ENCODE assay signal across 8 cellular contexts in genomic region chr1:156160744-156161181, GRCh38. TPM values are rescaled to one million over a fixed set of nuclear protein-coding genes. Genes with fewer than 3 reads are reported as not detected.
DNase-seq lines count a peak whose midpoint lies in the region; ATAC-seq and TF ChIP-seq lines count a peak whose summit lies in the region.

No MANE protein-coding gene starts in this region.

- H3K4me3 Mint-ChIP-seq in activated naive CD8-positive, alpha-beta T cell treated with anti-CD3 and anti-CD28 coated beads, Interleukin-2, amount 10 ng/mL, durations not matched to agents 7 days and 5 days = peak overlapping the region; percentile 59

- intact Hi-C loops in left ventricle myocardium inferior (cut with micrococcal nuclease) = no loop called here

- peaks cover 4% of the 10 kb centered on the region for H3K27me3 Mint-ChIP-seq in activated naive CD8-positive, alpha-beta T cell treated with anti-CD3 and anti-CD28 coated beads, Interleukin-2, amount 10 ng/mL, durations not matched to agents 7 days and 5 days

- DNase-seq in EL = peak; percentile 81
- peak; percentile 86 for DNase-seq in SK-N-DZ (ENCODE audit: low spot score)
- DNase-seq in activated naive CD8-positive, alpha-beta T cell treated with anti-CD3 and anti-CD28 coated beads, Interleukin-2, amount 10 ng/mL, durations not matched to agents 7 days and 5 days = peak; percentile 56
- peak; percentile 90 for DNase-seq in left ventricle myocardium inferior
- DNase-seq in pulmonary artery endothelial cell (ENCODE audit: low read depth, low spot score) = peak; percentile 40
- peak; percentile 76 to 92 for DNase-seq in upper lobe of left lung

- H3K4me3 ChIP-seq in left ventricle myocardium inferior (peak overlapping the region; percentile 71), upper lobe of left lung (peak overlapping the region in 3 of 4 donors; percentile 35 to 50 (median 50))

- peak overlapping the region; percentile 40 for H3K27ac Mint-ChIP-seq in activated naive CD8-positive, alpha-beta T cell treated with anti-CD3 and anti-CD28 coated beads, Interleukin-2, amount 10 ng/mL, durations not matched to agents 7 days and 5 days

- peak; percentile 77 for ATAC-seq in activated naive CD8-positive, alpha-beta T cell treated with anti-CD3 and anti-CD28 coated beads, Interleukin-2, amount 10 ng/mL, durations not matched to agents 7 days and 5 days (ENCODE audit: low read depth)
- peak in 1 of 2 donors; percentile 75 for ATAC-seq in upper lobe of left lung (ENCODE audit: low FRiP score in 2 of 2)
- no peak for ATAC-seq in GM19351 (IDR thresholded peaks at IDR 0.05; ENCODE audit: unreplicated experiment)
- ATAC-seq in HG03280 (IDR thresholded peaks at IDR 0.05; ENCODE audit: unreplicated experiment) = no peak

- H3K9me3 Mint-ChIP-seq in activated naive CD8-positive, alpha-beta T cell treated with anti-CD3 and anti-CD28 coated beads, Interleukin-2, amount 10 ng/mL, durations not matched to agents 7 days and 5 days = no peaks in the 10 kb centered on the region

- H3K27me3 ChIP-seq in left ventricle myocardium inferior (ENCODE audit: low read depth) = no peaks in the 10 kb centered on the region
- H3K27me3 ChIP-seq in upper lobe of left lung = no peaks in the 10 kb centered on the region

- TF ChIP-seq CTCF in left ventricle myocardium inferior (IDR thresholded peaks at IDR 0.05; ENCODE audit: borderline replicate concordance) (no peak), upper lobe of left lung (IDR thresholded peaks at IDR 0.05) (no peak)

- peaks cover 16% of the 10 kb centered on the region for H3K36me3 Mint-ChIP-seq in activated naive CD8-positive, alpha-beta T cell treated with anti-CD3 and anti-CD28 coated beads, Interleukin-2, amount 10 ng/mL, durations not matched to agents 7 days and 5 days

- TF ChIP-seq EP300 in upper lobe of left lung (IDR thresholded peaks at IDR 0.05) = no peak

- POLR2A ChIA-PET in activated naive CD8-positive, alpha-beta T cell treated with anti-CD3 and anti-CD28 coated beads, Interleukin-2, amount 10 ng/mL, durations not matched to agents 7 days and 5 days (lab: Charles Lee) = interaction anchor here (0.7 to 2.4 kb wide), 5 partner anchors 12 to 33 kb away, joined by 3 to 7 read pairs (median 4); partner anchors contain the start of gene SLC25A44

- peak overlapping the region; percentile 88 for H3K27ac ChIP-seq in left ventricle myocardium inferior (replicated peaks)
- H3K27ac ChIP-seq in upper lobe of left lung = peak overlapping the region; percentile 8 to 79 (median 72)

- no peaks in the 10 kb centered on the region for H3K36me3 ChIP-seq in left ventricle myocardium inferior
- peaks cover 0 to 10% (median 0%) of the 10 kb centered on the region in 4 donors for H3K36me3 ChIP-seq in upper lobe of left lung

- no peaks in the 10 kb centered on the region for H3K9me3 ChIP-seq in left ventricle myocardium inferior (replicated peaks)
- no peaks in the 10 kb centered on the region for H3K9me3 ChIP-seq in upper lobe of left lung

- H3K4me1 Mint-ChIP-seq in activated naive CD8-positive, alpha-beta T cell treated with anti-CD3 and anti-CD28 coated beads, Interleukin-2, amount 10 ng/mL, durations not matched to agents 7 days and 5 days = peaks cover 28% of the 10 kb centered on the region

- 9 to 22% methylated on average over 12 to 15 of the region's 23 CpGs for WGBS in upper lobe of left lung, 2 donors

- H3K4me1 ChIP-seq in left ventricle myocardium inferior (peaks cover 34% of the 10 kb centered on the region), upper lobe of left lung (peaks cover 7 to 23% (median 16%) of the 10 kb centered on the region in 4 donors)

- no peak for TF ChIP-seq POLR2A in upper lobe of left lung (IDR thresholded peaks at IDR 0.05)

RNA-seq across cellular contexts. Expression of gene SEMA4A, which starts 7.4 kb away (rescaled TPM):
- 1.8 and 2.0 TPM in 2 replicates for polyA plus RNA-seq in SK-N-DZ (2014; cell fraction: cytosol; rRNA removed)
- 4.1 and 5.1 TPM in 2 replicates for polyA plus RNA-seq in SK-N-DZ (2014; cell fraction: nucleus; rRNA removed)
- total RNA-seq in activated naive CD8-positive, alpha-beta T cell treated with anti-CD3 and anti-CD28 coated beads, Interleukin-2, amount 10 ng/mL, durations not matched to agents 7 days and 5 days = 10 to 100 TPM in 1 of 2 experiments, 1 to 10 TPM in 1; 9.8 to 10.2 TPM
- total RNA-seq in left ventricle myocardium inferior (1.0 TPM), pulmonary artery endothelial cell (0.42 and 0.59 TPM in 2 replicates), upper lobe of left lung (10 to 100 TPM; 28.9 to 65.9 (median 33.5) TPM)

RNA-seq across cellular contexts. Expression of gene SLC25A44, which starts 33.1 kb away (rescaled TPM):
- 16.7 and 16.9 TPM in 2 replicates for polyA plus RNA-seq in SK-N-DZ (2014; cell fraction: cytosol; rRNA removed)
- 9.0 and 15.9 TPM in 2 replicates for polyA plus RNA-seq in SK-N-DZ (2014; cell fraction: nucleus; rRNA removed)
- total RNA-seq in activated naive CD8-positive, alpha-beta T cell treated with anti-CD3 and anti-CD28 coated beads, Interleukin-2, amount 10 ng/mL, durations not matched to agents 7 days and 5 days = 10 to 100 TPM; 30.9 to 35.3 TPM
- total RNA-seq in left ventricle myocardium inferior = 14.4 TPM
- 12.8 and 15.0 TPM in 2 replicates for total RNA-seq in pulmonary artery endothelial cell
- total RNA-seq in upper lobe of left lung = 10 to 100 TPM; 11.0 to 27.4 (median 21.1) TPM

RNA-seq across cellular contexts. Expression of gene LMNA, which starts 46.3 kb away (rescaled TPM):
- 18.7 and 26.6 TPM in 2 replicates for polyA plus RNA-seq in SK-N-DZ (2014; cell fraction: cytosol; rRNA removed)
- polyA plus RNA-seq in SK-N-DZ (2014; cell fraction: nucleus; rRNA removed) = 41.9 and 45.0 TPM in 2 replicates
- 10 to 100 TPM; 11.7 to 13.0 TPM for total RNA-seq in activated naive CD8-positive, alpha-beta T cell treated with anti-CD3 and anti-CD28 coated beads, Interleukin-2, amount 10 ng/mL, durations not matched to agents 7 days and 5 days
- 236 TPM for total RNA-seq in left ventricle myocardium inferior
- total RNA-seq in pulmonary artery endothelial cell = 942 and 1,011 TPM in 2 replicates
- total RNA-seq in upper lobe of left lung = 1,000 to 10,000 TPM in 1 of 6 donors, 100 to 1,000 TPM in 5; 156 to 1,281 (median 388) TPM

RNA-seq across cellular contexts. Expression of gene PMF1, which starts 52.0 kb away (rescaled TPM):
- 180 and 248 TPM in 2 replicates for polyA plus RNA-seq in SK-N-DZ (2014; cell fraction: cytosol; rRNA removed)
- polyA plus RNA-seq in SK-N-DZ (2014; cell fraction: nucleus; rRNA removed) = 96.3 and 121 TPM in 2 replicates
- 10 to 100 TPM; 66.2 to 71.2 TPM for total RNA-seq in activated naive CD8-positive, alpha-beta T cell treated with anti-CD3 and anti-CD28 coated beads, Interleukin-2, amount 10 ng/mL, durations not matched to agents 7 days and 5 days
- total RNA-seq in left ventricle myocardium inferior (55.8 TPM), pulmonary artery endothelial cell (48.9 and 54.3 TPM in 2 replicates), upper lobe of left lung (10 to 100 TPM; 46.1 to 88.2 (median 66.6) TPM)

Comparison
In these comparisons a context has a peak if more than half of its experiments do, and no peak if none do; other contexts are left out.
1. DNase-seq: peak in every context shown above with its lines; median percentile 90 in left ventricle myocardium inferior; 86 in SK-N-DZ; 84 in upper lobe of left lung; 81 in EL; 56 in activated naive CD8-positive, alpha-beta T cell treated with anti-CD3 and anti-CD28 coated beads, Interleukin-2, amount 10 ng/mL, durations not matched to agents 7 days and 5 days; 40 in pulmonary artery endothelial cell.
2. RNA of gene LMNA, which starts 46.3 kb away (total RNA-seq): 942 to 1,011 TPM in pulmonary artery endothelial cell, 156 to 1,281 TPM in upper lobe of left lung and 236 TPM in left ventricle myocardium inferior (single experiment); 11.7 to 13.0 TPM in activated naive CD8-positive, alpha-beta T cell treated with anti-CD3 and anti-CD28 coated beads, Interleukin-2, amount 10 ng/mL, durations not matched to agents 7 days and 5 days; every median in the first group is over 10 times any median in the second.